In the genomic region with DNA sequence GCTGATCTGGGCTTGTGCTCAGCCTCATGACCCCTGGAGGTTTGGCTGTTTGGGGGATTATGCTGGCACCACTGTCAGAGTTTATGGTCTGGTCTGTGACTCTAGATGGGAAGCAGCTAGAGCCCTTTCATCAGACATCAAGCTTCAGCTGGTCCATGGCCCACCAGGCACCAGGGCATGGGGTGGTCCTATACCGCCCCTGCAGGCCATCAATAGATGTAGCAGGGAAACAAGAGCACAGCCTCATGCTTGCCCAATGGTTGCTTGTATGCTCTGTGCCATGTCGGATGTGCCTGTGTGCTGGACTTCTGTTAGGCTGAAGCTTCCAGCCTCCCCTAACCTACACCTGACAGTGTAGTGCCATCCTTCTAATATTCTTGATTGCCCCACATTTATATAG, we compare ENCODE assay signal across 8 cellular contexts.
DNase-seq lines count a peak whose midpoint lies in the region; ATAC-seq and TF ChIP-seq lines count a peak whose summit lies in the region.

No MANE protein-coding gene starts in this region.

- H3K27ac ChIP-seq in left lung = no peak overlapping the region

- ATAC-seq in HG02759 (IDR thresholded peaks at IDR 0.05; ENCODE audit: unreplicated experiment) (peak; percentile 44), left lung (peak; percentile 23), GM18870 (IDR thresholded peaks at IDR 0.05; ENCODE audit: unreplicated experiment) (no peak), HG02642 (IDR thresholded peaks at IDR 0.05; ENCODE audit: poor library complexity, unreplicated experiment) (no peak)

- no peak overlapping the region for H3K4me3 ChIP-seq in left lung

- TF ChIP-seq CTCF in left lung (IDR thresholded peaks at IDR 0.05) = peak in 1 of 2 donors; percentile 20

- DNase-seq in ELF-1 (ENCODE audit: low read depth, low spot score) (peak; percentile 54), SK-N-DZ (ENCODE audit: low spot score) (peak; percentile 52), left lung (no peak), NCI-H1105 (lab: John Stamatoyannopoulos, UW) (no peak), SKM-1 (lab: John Stamatoyannopoulos, UW; ENCODE audit: unreplicated experiment) (no peak)

- no peaks in the 10 kb centered on the region for H3K27me3 ChIP-seq in left lung

- H3K9me3 ChIP-seq in left lung = no peaks in the 10 kb centered on the region

- intact Hi-C loops in left lung (cut with DNase I) = no loop called here

- no peaks in the 10 kb centered on the region for H3K36me3 ChIP-seq in left lung

- no peaks in the 10 kb centered on the region for H3K4me1 ChIP-seq in left lung

Comparison
In these comparisons a context has a peak if more than half of its experiments do, and no peak if none do; other contexts are left out.
1. DNase-seq: peak in ELF-1 (single experiment) and SK-N-DZ (single experiment); none in left lung (0 of 2), NCI-H1105 (single experiment) and SKM-1 (single experiment).
2. ATAC-seq: peak in HG02759 (single experiment) and left lung (single experiment); none in GM18870 (single experiment) and HG02642 (single experiment).